In the genomic region with DNA sequence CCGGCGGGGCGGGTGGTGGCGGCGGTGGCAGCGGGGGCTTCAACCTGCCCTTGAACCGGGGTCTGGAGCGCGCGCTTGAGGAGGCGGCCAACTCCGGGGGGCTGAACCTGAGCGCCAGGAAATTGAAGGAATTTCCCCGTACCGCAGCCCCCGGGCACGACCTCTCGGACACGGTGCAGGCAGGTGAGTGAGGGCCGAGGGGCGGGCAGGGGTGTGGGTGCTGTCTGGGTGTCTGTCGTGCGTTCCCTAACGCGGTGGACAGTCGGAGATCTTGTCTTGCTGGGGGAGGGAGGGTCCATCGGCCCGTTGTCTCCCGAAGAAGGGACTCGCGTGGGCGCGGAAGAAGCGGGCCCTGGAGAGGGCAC, we compare ENCODE assay signal across 8 cellular contexts. TPM values are rescaled to one million over a fixed set of nuclear protein-coding genes. Genes with fewer than 3 reads are reported as not detected.
DNase-seq lines count a peak whose midpoint lies in the region; FAIRE-seq and TF ChIP-seq lines count a peak whose summit lies in the region.

No MANE protein-coding gene starts in this region.

- TF ChIP-seq CTCF in choroid plexus epithelial cell (conservative IDR thresholded peaks at IDR 0.05; ENCODE audit: low read depth, low read length): no peak

- no peaks in the 10 kb centered on the region; the same call in 1 of the 2 replicates for H3K27me3 ChIP-seq in MG63
- no peaks in the 10 kb centered on the region for H3K27me3 ChIP-seq in mononuclear cell (ENCODE audit: insufficient read depth, low read length)

- TF ChIP-seq POLR2A in GM12892 (IDR thresholded peaks at IDR 0.05; ENCODE audit: low read depth, low read length): no peak

- no peaks in the 10 kb centered on the region for H3K36me3 ChIP-seq in MG63

- peak; percentile 58 for DNase-seq in NCI-H748 (lab: John Stamatoyannopoulos, UW; ENCODE audit: unreplicated experiment)
- DNase-seq in NCI-H748 treated with DMSO at 0.1 percent for 48 hours (lab: John Stamatoyannopoulos, UW): no peak
- peak; percentile 24 for DNase-seq in MG63
- no peak for DNase-seq in choroid plexus epithelial cell (ENCODE audit: low read depth)
- DNase-seq in retina: no peak
- DNase-seq in GM12892 (ENCODE audit: insufficient read length): no peak
- DNase-seq in RCC 7860 (ENCODE audit: low spot score): no peak

- peaks cover 32% of the 10 kb centered on the region for H3K4me1 ChIP-seq in mononuclear cell (ENCODE audit: insufficient read depth, low read length)

- H3K4me3 ChIP-seq in MG63 (peak overlapping the region; percentile 88), choroid plexus epithelial cell (ENCODE audit: low read depth, low read length) (peak overlapping the region; percentile 87), mononuclear cell (ENCODE audit: low read length) (peak overlapping the region; percentile 83)

- no peak for FAIRE-seq in GM12892 (lab: Jason Lieb, UNC)
- FAIRE-seq in RCC 7860 (lab: Jason Lieb, UNC): no peak

- H3K9me3 ChIP-seq in MG63: no peaks in the 10 kb centered on the region
- no peaks in the 10 kb centered on the region for H3K9me3 ChIP-seq in mononuclear cell (ENCODE audit: low read depth, low read length)

RNA-seq across cellular contexts. Expression of a gene that starts 0.5 kb away (rescaled TPM):
- 3.6 and 4.6 TPM in 2 replicates for total RNA-seq in MG63 (2014; rRNA removed; shearing (Covaris generic); ENCODE audit: low replicate concordance)
- total RNA-seq in mononuclear cell: 9.8 TPM
- polyA plus RNA-seq in GM12892 (2012; ENCODE audit: missing spikeins): 27.9 TPM

Comparison
In these comparisons a context has a peak if more than half of its experiments do, and no peak if none do; other contexts are left out.
1. DNase-seq: peak in NCI-H748 (single experiment) and MG63 (single experiment); none in NCI-H748 treated with DMSO at 0.1 percent for 48 hours (single experiment), choroid plexus epithelial cell (single experiment), retina (single experiment), GM12892 (single experiment) and RCC 7860 (single experiment).
2. Peak in every context shown above with its lines, with median percentiles within 50 percentile points of each other: H3K4me3 ChIP-seq.